Comparison of ENCODE assay signal across 21 cellular contexts in the genomic region with DNA sequence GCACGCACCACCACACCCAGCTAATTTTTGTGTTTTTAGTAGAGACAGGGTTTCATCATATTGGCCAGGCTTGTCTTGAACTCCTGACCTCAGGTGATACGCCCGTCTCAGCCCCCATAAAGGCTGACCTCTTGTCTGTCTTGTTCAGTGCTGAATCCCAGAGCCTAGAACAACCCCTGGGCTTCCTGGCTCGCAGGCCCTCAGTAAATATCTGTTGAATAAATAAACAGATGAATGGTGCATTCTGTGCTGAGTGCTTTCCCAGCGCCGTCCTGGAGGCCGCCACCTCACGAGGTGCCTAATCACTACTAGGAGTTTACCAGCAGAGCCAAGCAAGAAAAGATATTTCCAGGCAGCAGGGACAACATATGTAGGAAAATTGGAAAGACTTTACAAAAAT.
A peak's percentile ranks its signal among the peaks of the same experiment; 100 is the strongest.
DNase-seq lines count a peak whose midpoint lies in the region; ATAC-seq and TF ChIP-seq lines count a peak whose summit lies in the region.
"Had no signal": no experiment of that assay in that cellular context is flagged by ENCODE, and none has a peak within 500 bp of the region (broad histone marks: within the 10 kb centered on the region; RNA-seq: fewer than 3 reads in every experiment).

No MANE protein-coding gene starts in this region.

- no peak overlapping the region for H3K14ac ChIP-seq in mesenchymal stem cell (ENCODE audit: low read length in 2 of 2)

- no peak for TF ChIP-seq POLR2A in lower leg skin (IDR thresholded peaks at IDR 0.05)
- no peak for TF ChIP-seq POLR2A in heart left ventricle (IDR thresholded peaks at IDR 0.05)

- intact Hi-C loops in lower leg skin (cut with DNase I; ENCODE audit: low total_unique reads), result loop anchor here (2.0 kb wide), 1 partner anchor 69 kb away; no protein-coding TSS in a partner anchor
- intact Hi-C loops in heart left ventricle (cut with DNase I), result no loop called here

- H3K4me1 ChIP-seq in HEK293 (ENCODE audit: control insufficient read depth, insufficient read depth, low read length) (no peaks in the 10 kb centered on the region), mesenchymal stem cell (ENCODE audit: control insufficient read depth, insufficient read depth, low read depth, low read length) (peaks cover 1% of the 10 kb centered on the region), heart left ventricle (peaks cover 0 to 18% (median 10%) of the 10 kb centered on the region in 12 donors)
- H3K4me1 ChIP-seq: A549; BLaER1 treated with 17β-estradiol and CSF1 and Interleukin-3, amounts not matched to agents 10 nM and 100 nM had no signal

- POLR2A ChIA-PET in HEK293 (lab: Yijun Ruan, JAX), result no interaction called here

- no peak for ATAC-seq in GM18520 (IDR thresholded peaks at IDR 0.05; ENCODE audit: unreplicated experiment)
- no peak for ATAC-seq in stimulated activated naive CD8-positive, alpha-beta T cell treated with anti-CD3 and anti-CD28 coated beads, Interleukin-15, Interleukin-2, amounts not matched to agents 100 U/mL and 50 U/mL, for 24 hours
- no peak for ATAC-seq in heart left ventricle

- no peak for TF ChIP-seq CTCF in HEK293 (tag by site-specific recombination; IDR thresholded peaks at IDR 0.05)
- no peak for TF ChIP-seq CTCF in lower leg skin (IDR thresholded peaks at IDR 0.05)
- no peak for TF ChIP-seq CTCF in heart left ventricle (IDR thresholded peaks at IDR 0.05)

- H3K27me3 ChIP-seq in mesenchymal stem cell (ENCODE audit: control insufficient read depth in 1 of 2, insufficient read depth in 1 of 2, low read length in 2 of 2) (no peaks in the 10 kb centered on the region), heart left ventricle (no peaks in the 10 kb centered on the region)
- H3K27me3 ChIP-seq: BLaER1 treated with 17β-estradiol and CSF1 and Interleukin-3, amounts not matched to agents 10 nM and 100 nM had no signal

- no peak overlapping the region for H4K8ac ChIP-seq in mesenchymal stem cell (ENCODE audit: low read length)

- H3K9ac ChIP-seq in mesenchymal stem cell (ENCODE audit: low read length), result no peak overlapping the region
- H3K9ac ChIP-seq: BLaER1 treated with 17β-estradiol and CSF1 and Interleukin-3, amounts not matched to agents 10 nM and 100 nM had no signal

- no peak overlapping the region for H2BK120ac ChIP-seq in mesenchymal stem cell (ENCODE audit: low read depth, low read length)

- no peak overlapping the region for H2BK5ac ChIP-seq in mesenchymal stem cell (ENCODE audit: low read depth, low read length, poor library complexity, severe bottlenecking)

- no peak overlapping the region for H3K4ac ChIP-seq in mesenchymal stem cell (ENCODE audit: low read depth in 1 of 2, low read length in 2 of 2)

- H3K18ac ChIP-seq in mesenchymal stem cell (ENCODE audit: low read depth in 1 of 2, low read length in 2 of 2), result no peak overlapping the region

- H3K9me3 ChIP-seq in HEK293 (ENCODE audit: control insufficient read depth, insufficient read depth, low read depth, low read length) (no peaks in the 10 kb centered on the region), mesenchymal stem cell (ENCODE audit: control insufficient read depth, low read length) (no peaks in the 10 kb centered on the region), heart left ventricle (no peaks in the 10 kb centered on the region)
- H3K9me3 ChIP-seq: A549; BLaER1 treated with 17β-estradiol and CSF1 and Interleukin-3, amounts not matched to agents 10 nM and 100 nM had no signal

- no peak overlapping the region for H3K23ac ChIP-seq in mesenchymal stem cell (ENCODE audit: low read length in 2 of 2)

- H3K79me1 ChIP-seq in mesenchymal stem cell (replicated peaks; ENCODE audit: low read length, poor library complexity, severe bottlenecking), result peaks cover 22% of the 10 kb centered on the region

- H2AFZ ChIP-seq in mesenchymal stem cell (ENCODE audit: low read depth, low read length), result no peak overlapping the region

- no peak overlapping the region for H2BK15ac ChIP-seq in mesenchymal stem cell (ENCODE audit: low read depth, poor library complexity, severe bottlenecking)

- H4K91ac ChIP-seq in mesenchymal stem cell (ENCODE audit: low read length), result no peak overlapping the region

- H3K4me2 ChIP-seq in mesenchymal stem cell (ENCODE audit: low read length, poor library complexity, severe bottlenecking), result no peak overlapping the region
- H3K4me2 ChIP-seq: A549; BLaER1 treated with 17β-estradiol and CSF1 and Interleukin-3, amounts not matched to agents 10 nM and 100 nM had no signal

- no peaks in the 10 kb centered on the region for H3K36me3 ChIP-seq in HEK293 (ENCODE audit: control insufficient read depth in 2 of 2, insufficient read depth in 1 of 2, low read length in 2 of 2)
- H3K36me3 ChIP-seq in mesenchymal stem cell (ENCODE audit: control insufficient read depth in 1 of 2, insufficient read depth in 2 of 2, low read depth in 1 of 2, low read length in 2 of 2), result peaks cover 6 to 8% of the 10 kb centered on the region in 2 experiments
- no peaks in the 10 kb centered on the region for H3K36me3 ChIP-seq in heart left ventricle

- 64% methylated on average over 8 of the region's 8 CpGs for WGBS in mesenchymal stem cell
- WGBS in lower leg skin, 2 donors, result 83 to 85% methylated on average over 8 of the region's 8 CpGs
- 93 to 97% (median 95%) methylated on average over 8 of the region's 8 CpGs for WGBS in heart left ventricle, 4 donors

- no peak overlapping the region for H2BK12ac ChIP-seq in mesenchymal stem cell (ENCODE audit: low read length in 2 of 2)

- DNase-seq in DMS53 (lab: John Stamatoyannopoulos, UW) (peak; percentile 30), amniotic epithelial cell (ENCODE audit: low read depth) (peak; percentile 23), mesenchymal stem cell (peak; percentile 43), lower leg skin (ENCODE audit: low spot score in 2 of 2) (no peak), heart left ventricle (no peak)
- DNase-seq in stimulated activated naive CD8-positive, alpha-beta T cell treated with anti-CD3 and anti-CD28 coated beads, Interleukin-15, Interleukin-2, amounts not matched to agents 100 U/mL and 50 U/mL, for 24 hours, result no peak
- DNase-seq: CD8-positive, alpha-beta memory T cell; HFFc6; Karpas-422; NCI-H1105; NCI-H1694; NCI-H345; NCI-H526; NK-92 treated with Interleukin-12 subunit alpha and Interleukin-12 subunit beta, amount 100 ng/mL, for 24 hours; OCI-M1; RPMI8226; SIG-M5 had no signal

- no peak overlapping the region for H3K27ac ChIP-seq in HEK293 (ENCODE audit: extremely low read depth, low read depth, low read length)
- H3K27ac ChIP-seq in mesenchymal stem cell (ENCODE audit: low read length, poor library complexity, severe bottlenecking), result no peak overlapping the region
- no peak overlapping the region for H3K27ac ChIP-seq in heart left ventricle
- H3K27ac ChIP-seq: A549; BLaER1 treated with 17β-estradiol and CSF1 and Interleukin-3, amounts not matched to agents 10 nM and 100 nM had no signal

- CTCF ChIA-PET in HEK293 (lab: Yijun Ruan, JAX), result no interaction called here

- no peak overlapping the region for H2AK5ac ChIP-seq in mesenchymal stem cell (ENCODE audit: low read length, severe bottlenecking)

- H3K4me3 ChIP-seq in HEK293 (ENCODE audit: low read depth, low read length), result no peak overlapping the region
- no peak overlapping the region for H3K4me3 ChIP-seq in mesenchymal stem cell (ENCODE audit: insufficient read depth in 1 of 2, low read depth in 1 of 2, low read length in 2 of 2)
- no peak overlapping the region for H3K4me3 ChIP-seq in lower leg skin (ENCODE audit: low read depth, poor library complexity, severe bottlenecking)
- no peak overlapping the region for H3K4me3 ChIP-seq in heart left ventricle
- H3K4me3 ChIP-seq: A549; BLaER1 treated with 17β-estradiol and CSF1 and Interleukin-3, amounts not matched to agents 10 nM and 100 nM had no signal

TF ChIP-seq in HEK293, 187 proteins besides CTCF, POLR2A, EP300 and RAD21:
- no peak for TF ChIP-seq ZEB2 (tag by site-specific recombination; IDR thresholded peaks at IDR 0.05)
- peak; percentile 73 for TF ChIP-seq ZBTB8A (tag by site-specific recombination; IDR thresholded peaks at IDR 0.05)
- TF ChIP-seq ZNF530 (tag by site-specific recombination; IDR thresholded peaks at IDR 0.05; ENCODE audit: low read depth), result no peak
- no peak for TF ChIP-seq KLF9 (tag by site-specific recombination; IDR thresholded peaks at IDR 0.05; ENCODE audit: low read depth)
- TF ChIP-seq ZNF792 (tag by site-specific recombination; IDR thresholded peaks at IDR 0.05), result no peak
- no peak for TF ChIP-seq ZNF544 (tag by site-specific recombination; IDR thresholded peaks at IDR 0.05)
- 0 out of 2 replicates have a peak, but pooled peaks have one; percentile 11 for TF ChIP-seq GLIS1 (tag by site-specific recombination; IDR thresholded peaks at IDR 0.05)
- TF ChIP-seq KLF7 (tag by site-specific recombination; IDR thresholded peaks at IDR 0.05; ENCODE audit: borderline replicate concordance), result peak; percentile 25; the same call in 1 of the 2 replicates
- no peak for TF ChIP-seq ZNF280C (tag by site-specific recombination; IDR thresholded peaks at IDR 0.05)
- TF ChIP-seq KLF1 (tag by site-specific recombination; IDR thresholded peaks at IDR 0.05), result peak; percentile 47; the same call in 1 of the 2 replicates
- no peak for TF ChIP-seq ZNF707 (tag by site-specific recombination; IDR thresholded peaks at IDR 0.05)

Comparison
In these comparisons a context has a peak if more than half of its experiments do, and no peak if none do; other contexts are left out.
1. DNase-seq: peak in DMS53 (single experiment), amniotic epithelial cell (single experiment) and mesenchymal stem cell (single experiment); none in stimulated activated naive CD8-positive, alpha-beta T cell treated with anti-CD3 and anti-CD28 coated beads, Interleukin-15, Interleukin-2, amounts not matched to agents 100 U/mL and 50 U/mL, for 24 hours (single experiment), lower leg skin (0 of 2) and heart left ventricle (0 of 5).